8 cellular contexts compared by ENCODE assay signal in the genomic region with DNA sequence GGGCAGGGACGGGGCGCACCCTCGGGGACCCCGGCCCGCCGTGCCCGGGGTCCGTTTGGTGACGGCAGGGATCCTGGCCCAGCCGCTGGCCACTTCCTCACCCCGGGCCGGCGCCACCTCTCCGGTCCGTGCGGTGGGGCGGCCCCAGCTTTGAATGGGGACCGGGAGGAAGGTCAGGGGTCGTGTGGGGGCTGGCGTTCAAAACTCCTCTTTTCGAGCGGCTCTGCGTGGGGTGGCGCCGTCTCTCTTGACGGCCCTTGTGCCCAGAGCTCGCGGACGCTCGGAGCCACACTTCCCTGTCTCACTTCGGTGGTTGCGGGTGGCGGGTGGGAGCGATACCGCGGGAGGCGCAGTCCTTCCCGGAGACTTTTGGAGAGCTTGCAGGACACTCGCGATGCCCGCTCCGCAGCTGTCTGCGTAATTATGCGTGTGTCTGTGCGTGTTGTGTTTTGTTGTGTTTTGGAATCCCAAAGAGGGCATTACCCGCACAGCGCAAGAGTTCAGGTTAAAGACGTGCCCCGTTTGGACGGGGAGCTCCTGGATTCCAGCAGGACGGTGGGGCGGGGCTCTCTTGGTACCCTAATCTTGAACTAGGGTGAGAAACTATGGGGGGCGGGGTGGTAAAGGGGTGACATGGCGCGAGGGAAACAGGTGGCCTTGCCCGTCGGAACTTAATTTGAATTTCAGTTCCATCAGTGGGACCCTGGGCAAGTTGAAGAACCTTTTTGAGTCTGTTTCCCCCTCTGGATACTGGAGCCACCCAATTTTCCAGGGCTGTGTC. TPM values are rescaled to one million over a fixed set of nuclear protein-coding genes. Genes with fewer than 3 reads are reported as not detected.
DNase-seq lines count a peak whose midpoint lies in the region; ATAC-seq and TF ChIP-seq lines count a peak whose summit lies in the region.

No MANE protein-coding gene starts in this region.

- peaks cover 86% of the 10 kb centered on the region for H3K27me3 Mint-ChIP-seq in stimulated activated naive CD8-positive, alpha-beta T cell treated with anti-CD3 and anti-CD28 coated beads, Interleukin-15, amount 100 ng/mL, for 72 hours

- no peaks in the 10 kb centered on the region for H3K9me3 Mint-ChIP-seq in stimulated activated naive CD8-positive, alpha-beta T cell treated with anti-CD3 and anti-CD28 coated beads, Interleukin-15, amount 100 ng/mL, for 72 hours

- H3K27ac ChIP-seq in AG04450 (ENCODE audit: low read depth, low read length) (no peak overlapping the region), HUES48 (ENCODE audit: low read depth, low read length) (no peak overlapping the region)

- H3K27me3 ChIP-seq in AG04450 (ENCODE audit: control insufficient read depth, insufficient read depth, low read length) (peaks cover 23% of the 10 kb centered on the region), HUES48 (ENCODE audit: control insufficient read depth, insufficient read depth, low read length) (peaks cover 56% of the 10 kb centered on the region), kidney epithelial cell (ENCODE audit: control insufficient read depth, insufficient read depth, low read length) (peaks cover 18% of the 10 kb centered on the region)

- no peak overlapping the region for H3K27ac Mint-ChIP-seq in stimulated activated naive CD8-positive, alpha-beta T cell treated with anti-CD3 and anti-CD28 coated beads, Interleukin-15, amount 100 ng/mL, for 72 hours

- in situ Hi-C loops in astrocyte of the cerebellum (cut with HindIII; ENCODE audit: low sequenced_read_pairs), result no loop called here

- POLR2A ChIA-PET in AG04450 (lab: Yijun Ruan, JAX), result no interaction called here

- H3K4me3 ChIP-seq in AG04450 (ENCODE audit: low read depth, low read length), result peak overlapping the region; percentile 32
- H3K4me3 ChIP-seq in HUES48 (ENCODE audit: low read depth, low read length), result peak overlapping the region; percentile 72
- H3K4me3 ChIP-seq in astrocyte of the cerebellum (ENCODE audit: low read depth, low read length), result peak overlapping the region; percentile 47
- peak overlapping the region; percentile 59 for H3K4me3 ChIP-seq in kidney epithelial cell (ENCODE audit: low read depth, low read length)

- H3K9ac ChIP-seq in HUES48 (ENCODE audit: low read depth, low read length), result no peak overlapping the region

- CTCF ChIA-PET in AG04450 (lab: Charles Lee), result no interaction called here

- H3K9me3 ChIP-seq in AG04450 (ENCODE audit: control insufficient read depth, insufficient read depth, low read length), result no peaks in the 10 kb centered on the region
- no peaks in the 10 kb centered on the region for H3K9me3 ChIP-seq in HUES48 (ENCODE audit: control insufficient read depth, insufficient read depth, low read length)

- no peak for DNase-seq in AG04450 (ENCODE audit: low read depth, low spot score)
- no peak for DNase-seq in astrocyte of the cerebellum (ENCODE audit: low read depth)
- no peak for DNase-seq in kidney epithelial cell (ENCODE audit: low read depth)
- DNase-seq in stimulated activated naive CD8-positive, alpha-beta T cell treated with anti-CD3 and anti-CD28 coated beads, Interleukin-15, amount 100 ng/mL, for 72 hours, result peak in 1 of 2 donors; percentile 5
- DNase-seq in GM19238 (ENCODE audit: insufficient read length, low spot score), result no peak
- DNase-seq in NCI-H524 treated with DMSO at 0.1 percent for 48 hours (lab: John Stamatoyannopoulos, UW), result no peak

- H3K4me1 Mint-ChIP-seq in stimulated activated naive CD8-positive, alpha-beta T cell treated with anti-CD3 and anti-CD28 coated beads, Interleukin-15, amount 100 ng/mL, for 72 hours, result peaks cover 16% of the 10 kb centered on the region

- peak; percentile 25 for ATAC-seq in GM19351 (IDR thresholded peaks at IDR 0.05; ENCODE audit: unreplicated experiment)
- peak; percentile 60 for ATAC-seq in stimulated activated naive CD8-positive, alpha-beta T cell treated with anti-CD3 and anti-CD28 coated beads, Interleukin-15, amount 100 ng/mL, for 72 hours

- no peak for TF ChIP-seq CTCF in AG04450 (IDR thresholded peaks at IDR 0.05; ENCODE audit: low read depth, low read length)
- no peak for TF ChIP-seq CTCF in astrocyte of the cerebellum (IDR thresholded peaks at IDR 0.05; ENCODE audit: low read depth, low read length, missing control alignments)
- TF ChIP-seq CTCF in kidney epithelial cell (IDR thresholded peaks at IDR 0.05; ENCODE audit: insufficient read depth, low read length, poor library complexity, severe bottlenecking), result no peak

- peak overlapping the region; percentile 82 to 89 for H3K4me3 Mint-ChIP-seq in stimulated activated naive CD8-positive, alpha-beta T cell treated with anti-CD3 and anti-CD28 coated beads, Interleukin-15, amount 100 ng/mL, for 72 hours

- H3K36me3 ChIP-seq in HUES48 (ENCODE audit: control insufficient read depth, insufficient read depth, low read length), result no peaks in the 10 kb centered on the region
- H3K36me3 ChIP-seq in kidney epithelial cell (ENCODE audit: control insufficient read depth, insufficient read depth, low read length), result no peaks in the 10 kb centered on the region

- no peaks in the 10 kb centered on the region for H3K4me1 ChIP-seq in HUES48 (ENCODE audit: control insufficient read depth, insufficient read depth, low read length)

RNA-seq across cellular contexts. Expression of a gene that starts 0.6 kb away (rescaled TPM):
- polyA plus RNA-seq in AG04450 (2011; rRNA removed), result 0.07 and 0.16 TPM in 2 replicates
- 0.30 and 0.74 TPM in 2 replicates for polyA minus RNA-seq in AG04450 (2011; rRNA and poly(A)+ RNA removed)
- 12.3 and 17.3 TPM in 2 replicates for total RNA-seq in kidney epithelial cell
